15 cellular contexts compared by ENCODE assay signal in genomic region chr19:5914358-5914774, GRCh38. TPM values are rescaled to one million over a fixed set of nuclear protein-coding genes. Genes with fewer than 3 reads are reported as not detected.
A peak's percentile ranks its signal among the peaks of the same experiment; 100 is the strongest.
DNase-seq lines count a peak whose midpoint lies in the region; ATAC-seq and TF ChIP-seq lines count a peak whose summit lies in the region.
"Had no signal": no experiment of that assay in that cellular context is flagged by ENCODE, and none has a peak within 500 bp of the region (broad histone marks: within the 10 kb centered on the region; RNA-seq: fewer than 3 reads in every experiment).

No MANE protein-coding gene starts in this region.

- no peak overlapping the region for H3K23ac ChIP-seq in trophoblast cell (ENCODE audit: low read length)

- no peak overlapping the region for H3K4me3 Mint-ChIP-seq in stimulated activated naive CD8-positive, alpha-beta T cell treated with anti-CD3 and anti-CD28 coated beads, Interleukin-15, amount 100 ng/mL, for 72 hours
- H3K4me3 Mint-ChIP-seq: activated CD4-positive, alpha-beta memory T cell treated with anti-CD3 and anti-CD28 coated beads for 36 hours had no signal

- H3K4me2 ChIP-seq in trophoblast cell (ENCODE audit: low read length), result no peak overlapping the region

- H4K12ac ChIP-seq in trophoblast cell (ENCODE audit: low read depth, low read length), result no peak overlapping the region

- H2BK120ac ChIP-seq in trophoblast cell (ENCODE audit: insufficient read depth, low read length, poor library complexity), result peak overlapping the region; percentile 87

- peak overlapping the region; percentile 96 for H3K14ac ChIP-seq in trophoblast cell (ENCODE audit: low read length)

- H3K27me3 Mint-ChIP-seq in stimulated activated naive CD8-positive, alpha-beta T cell treated with anti-CD3 and anti-CD28 coated beads, Interleukin-15, amount 100 ng/mL, for 72 hours, result no peaks in the 10 kb centered on the region
- H3K27me3 Mint-ChIP-seq: activated CD4-positive, alpha-beta memory T cell treated with anti-CD3 and anti-CD28 coated beads for 36 hours had no signal

- WGBS in trophoblast cell (ENCODE audit: extremely low coverage, insufficient coverage, insufficient read length), result no CpG with 5 or more reads among the region's 22 CpGs

- H3K4me3 ChIP-seq in right atrium auricular region (no peak overlapping the region), trophoblast cell (ENCODE audit: low read depth, low read length) (no peak overlapping the region)
- H3K4me3 ChIP-seq: testis had no signal

- peak overlapping the region; percentile 73 for H2BK5ac ChIP-seq in trophoblast cell (ENCODE audit: low read depth, low read length, poor library complexity)

- DNase-seq in stimulated activated naive CD8-positive, alpha-beta T cell treated with anti-CD3 and anti-CD28 coated beads, Interleukin-15, amount 100 ng/mL, for 72 hours, result no peak
- no peak for DNase-seq in stimulated activated naive CD8-positive, alpha-beta T cell treated with anti-CD3 and anti-CD28 coated beads, Interleukin-15, Interleukin-2, amounts not matched to agents 100 U/mL and 50 U/mL, for 24 hours
- DNase-seq in right atrium auricular region (ENCODE audit: low spot score), result no peak
- no peak for DNase-seq in trophoblast cell
- DNase-seq in cerebellar cortex (ENCODE audit: low spot score), result no peak
- DNase-seq in activated CD4-positive, alpha-beta T cell treated with anti-CD3 and anti-CD28 coated beads, Interleukin-2, amount 50 U/mL, for 1 hour, result no peak
- no peak for DNase-seq in ureter (ENCODE audit: low spot score)
- DNase-seq: activated CD4-positive, alpha-beta memory T cell treated with anti-CD3 and anti-CD28 coated beads for 36 hours; mesendoderm; NCI-H1092; NK-92 treated with Interleukin-12 subunit alpha and Interleukin-12 subunit beta, amount 100 ng/mL, for 24 hours; stimulated activated CD4-positive, alpha-beta T cell treated with anti-CD3 and anti-CD28 coated beads, Interleukin-12 subunit alpha, Interleukin-12 subunit beta, amount 100 ng/mL, for 4 hours; testis had no signal

- H3K27ac ChIP-seq in right atrium auricular region, result peak overlapping the region; percentile 59 to 78
- H3K27ac ChIP-seq in trophoblast cell (ENCODE audit: low read depth, low read length), result peak overlapping the region; percentile 35
- H3K27ac ChIP-seq: testis had no signal

- H3K4me1 ChIP-seq in right atrium auricular region (peaks cover 0 to 30% of the 10 kb centered on the region in 2 donors), trophoblast cell (ENCODE audit: control insufficient read depth in 1 of 2, insufficient read depth in 2 of 2, low read length in 2 of 2) (peaks cover 38 to 48% of the 10 kb centered on the region in 2 experiments)
- H3K4me1 ChIP-seq: testis had no signal

- peak overlapping the region; percentile 90 for H4K91ac ChIP-seq in trophoblast cell (ENCODE audit: low read depth, low read length)

- H3K79me1 ChIP-seq in trophoblast cell (ENCODE audit: low read length), result peaks cover 34% of the 10 kb centered on the region

- H3K27me3 ChIP-seq in right atrium auricular region (no peaks in the 10 kb centered on the region), trophoblast cell (ENCODE audit: insufficient read depth, low read length) (no peaks in the 10 kb centered on the region)
- H3K27me3 ChIP-seq: testis had no signal

- peaks cover 8% of the 10 kb centered on the region for H3K79me2 ChIP-seq in trophoblast cell (ENCODE audit: control insufficient read depth, insufficient read depth, low read length, poor library complexity)

- H2AFZ ChIP-seq in trophoblast cell (ENCODE audit: insufficient read depth, low read length, poor library complexity), result no peak overlapping the region

- H3K4me1 Mint-ChIP-seq in stimulated activated naive CD8-positive, alpha-beta T cell treated with anti-CD3 and anti-CD28 coated beads, Interleukin-15, amount 100 ng/mL, for 72 hours, result no peaks in the 10 kb centered on the region

- H3K18ac ChIP-seq in trophoblast cell (ENCODE audit: low read length), result peak overlapping the region; percentile 98

- H4K8ac ChIP-seq in trophoblast cell (ENCODE audit: low read depth, low read length), result peak overlapping the region; percentile 17

- H3K9me3 ChIP-seq in right atrium auricular region (no peaks in the 10 kb centered on the region), trophoblast cell (ENCODE audit: insufficient read depth, low read depth, low read length) (no peaks in the 10 kb centered on the region)
- H3K9me3 ChIP-seq: testis had no signal

- peak overlapping the region; percentile 40 to 85 for H3K27ac Mint-ChIP-seq in stimulated activated naive CD8-positive, alpha-beta T cell treated with anti-CD3 and anti-CD28 coated beads, Interleukin-15, amount 100 ng/mL, for 72 hours
- H3K27ac Mint-ChIP-seq: activated CD4-positive, alpha-beta memory T cell treated with anti-CD3 and anti-CD28 coated beads for 36 hours had no signal

- H2AK5ac ChIP-seq in trophoblast cell (ENCODE audit: low read length), result peak overlapping the region; percentile 98

- no peaks in the 10 kb centered on the region for H3K9me3 Mint-ChIP-seq in stimulated activated naive CD8-positive, alpha-beta T cell treated with anti-CD3 and anti-CD28 coated beads, Interleukin-15, amount 100 ng/mL, for 72 hours
- H3K9me3 Mint-ChIP-seq: activated CD4-positive, alpha-beta memory T cell treated with anti-CD3 and anti-CD28 coated beads for 36 hours had no signal

- H3K9ac ChIP-seq in trophoblast cell (ENCODE audit: low read length), result no peak overlapping the region

- no peak for TF ChIP-seq CTCF in right atrium auricular region (IDR thresholded peaks at IDR 0.05)

- peak; percentile 7 for ATAC-seq in stimulated activated naive CD8-positive, alpha-beta T cell treated with anti-CD3 and anti-CD28 coated beads, Interleukin-15, amount 100 ng/mL, for 72 hours
- ATAC-seq in stimulated activated naive CD8-positive, alpha-beta T cell treated with anti-CD3 and anti-CD28 coated beads, Interleukin-15, Interleukin-2, amounts not matched to agents 100 U/mL and 50 U/mL, for 24 hours, result no peak
- no peak for ATAC-seq in HG03025 (IDR thresholded peaks at IDR 0.05; ENCODE audit: low FRiP score, unreplicated experiment)

- H3K36me3 ChIP-seq in right atrium auricular region, result peaks cover 37% of the 10 kb centered on the region
- peaks cover 43 to 48% of the 10 kb centered on the region in 2 experiments for H3K36me3 ChIP-seq in trophoblast cell (ENCODE audit: control insufficient read depth in 1 of 2, insufficient read depth in 2 of 2, low read length in 2 of 2)

- H2BK12ac ChIP-seq in trophoblast cell (ENCODE audit: low read length), result peak overlapping the region; percentile 92

- peak overlapping the region; percentile 25 for H3K4ac ChIP-seq in trophoblast cell (ENCODE audit: low read depth, low read length)

RNA-seq across cellular contexts. Expression of gene CAPS, which starts 0.3 kb away (rescaled TPM):
- total RNA-seq in right atrium auricular region (1 to 10 TPM; 4.5 to 7.3 TPM), ureter (181 TPM)
- polyA plus RNA-seq in trophoblast cell (2013), result 3.7 and 3.8 TPM in 2 replicates

RNA-seq across cellular contexts. Expression of gene VMAC, which starts 9.7 kb away (rescaled TPM):
- total RNA-seq in right atrium auricular region, result 1 to 10 TPM; 2.6 to 4.1 TPM
- polyA plus RNA-seq in trophoblast cell (2013), result 3.1 and 3.2 TPM in 2 replicates
- 9.6 TPM for total RNA-seq in ureter

RNA-seq across cellular contexts. Expression of gene NDUFA11, which starts 10.8 kb away (rescaled TPM):
- total RNA-seq in right atrium auricular region (100 to 1,000 TPM; 368 to 648 TPM), ureter (177 TPM)
- polyA plus RNA-seq in trophoblast cell (2013), result 291 and 293 TPM in 2 replicates

RNA-seq across cellular contexts. Expression of gene FUT5, which starts 44.0 kb away (rescaled TPM):
- total RNA-seq in right atrium auricular region, result not detected
- polyA plus RNA-seq in trophoblast cell (2013), result 0.04 TPM in 2 replicates
- not detected for total RNA-seq in ureter
- total RNA-seq: G401 had no signal

Comparison
In these comparisons a context has a peak if more than half of its experiments do, and no peak if none do; other contexts are left out.
1. RNA of gene CAPS, which starts 0.3 kb away (total RNA-seq): 181 TPM in ureter (single experiment); 4.5 to 7.3 TPM in right atrium auricular region; every median in the first group is over 10 times any median in the second.